1 cellular context compared by ENCODE assay signal in genomic region chr1:155018617-155019348, GRCh38.
TF ChIP-seq lines count a peak whose summit lies in the region.

No MANE protein-coding gene starts in this region.

TF ChIP-seq in IMR-90, 13 proteins besides CTCF, POLR2A, EP300 and RAD21:
- TF ChIP-seq MAFK (IDR thresholded peaks at IDR 0.05; ENCODE audit: low read depth, low read length) (0 out of 2 replicates have a peak, but pooled peaks have one; percentile 45), RCOR1 (IDR thresholded peaks at IDR 0.05; ENCODE audit: insufficient replicate concordance, low read length) (no peak)
